ENCODE assay signal across 12 cellular contexts in genomic region chr6:100347901-100348550, GRCh38.
DNase-seq lines count a peak whose midpoint lies in the region; ATAC-seq, FAIRE-seq and TF ChIP-seq lines count a peak whose summit lies in the region.
"Had no signal": no experiment of that assay in that cellular context is flagged by ENCODE, and none has a peak within 500 bp of the region (broad histone marks: within the 10 kb centered on the region; RNA-seq: fewer than 3 reads in every experiment).

No MANE protein-coding gene starts in this region.

- peak; percentile 72 for FAIRE-seq in astrocyte (lab: Jason Lieb, UNC)

- DNase-seq in astrocyte (ENCODE audit: low read depth) (peak; percentile 84), renal cortical epithelial cell (ENCODE audit: low read depth) (peak; percentile 87), NK-92 (lab: John Stamatoyannopoulos, UW; ENCODE audit: unreplicated experiment) (no peak), GM23338 (ENCODE audit: low spot score) (no peak)
- no peak for DNase-seq in stimulated activated CD4-positive, alpha-beta T cell treated with anti-CD3 and anti-CD28 coated beads, Interleukin-4, amount 100 ng/mL, for 4 hours
- DNase-seq: activated naive CD8-positive, alpha-beta T cell treated with anti-CD3 and anti-CD28 coated beads, Interleukin-2, amount 10 ng/mL, durations not matched to agents 7 days and 5 days; esophagus squamous epithelium; mesendoderm had no signal

- no peaks in the 10 kb centered on the region for H3K9me3 ChIP-seq in astrocyte (ENCODE audit: insufficient read depth, low read depth, low read length)
- H3K9me3 ChIP-seq: esophagus squamous epithelium had no signal

- peaks cover 44% of the 10 kb centered on the region for H3K4me1 Mint-ChIP-seq in astrocyte (ENCODE audit: low read depth, unreplicated experiment)
- peaks cover 40% of the 10 kb centered on the region for H3K4me1 Mint-ChIP-seq in GM23338
- H3K4me1 Mint-ChIP-seq: activated naive CD8-positive, alpha-beta T cell treated with anti-CD3 and anti-CD28 coated beads, Interleukin-2, amount 10 ng/mL, durations not matched to agents 7 days and 5 days; stimulated activated memory B cell treated with anti-CD40 and anti-IgM and Interleukin-4, amounts not matched to agents 10 μg/mL and 1 μg/mL and 100 μg/mL, for 72 hours had no signal

- no peaks in the 10 kb centered on the region for H3K9me2 ChIP-seq in GM23338 (ENCODE audit: insufficient read depth)

- H3K27ac ChIP-seq in astrocyte (ENCODE audit: low read depth, low read length) (peak overlapping the region; percentile 62), GM23338 (ENCODE audit: low read depth) (no peak overlapping the region)
- H3K27ac ChIP-seq: esophagus squamous epithelium had no signal

- H3K4me3 ChIP-seq in astrocyte (ENCODE audit: insufficient read depth, low read depth, low read length) (no peak overlapping the region), GM23338 (no peak overlapping the region)
- H3K4me3 ChIP-seq: esophagus squamous epithelium had no signal

- H3K36me3 Mint-ChIP-seq in astrocyte (ENCODE audit: low read depth, unreplicated experiment) = no peaks in the 10 kb centered on the region
- H3K36me3 Mint-ChIP-seq in GM23338 (ENCODE audit: low read depth) = no peaks in the 10 kb centered on the region
- H3K36me3 Mint-ChIP-seq: activated naive CD8-positive, alpha-beta T cell treated with anti-CD3 and anti-CD28 coated beads, Interleukin-2, amount 10 ng/mL, durations not matched to agents 7 days and 5 days; stimulated activated memory B cell treated with anti-CD40 and anti-IgM and Interleukin-4, amounts not matched to agents 10 μg/mL and 1 μg/mL and 100 μg/mL, for 72 hours had no signal

- H3K27me3 ChIP-seq in astrocyte (ENCODE audit: insufficient read depth, low read length) = no peaks in the 10 kb centered on the region
- H3K27me3 ChIP-seq in GM23338 (ENCODE audit: insufficient read depth) = no peaks in the 10 kb centered on the region
- H3K27me3 ChIP-seq: esophagus squamous epithelium had no signal

- TF ChIP-seq CTCF in astrocyte (IDR thresholded peaks at IDR 0.05; ENCODE audit: insufficient read depth, low read depth, low read length) = no peak
- no peak for TF ChIP-seq CTCF in GM23338 (conservative IDR thresholded peaks at IDR 0.05; ENCODE audit: low read depth in 2 of 2)

- H4K20me1 ChIP-seq in astrocyte (ENCODE audit: insufficient read depth, low read length) (no peaks in the 10 kb centered on the region), GM23338 (replicated peaks; ENCODE audit: insufficient read depth) (no peaks in the 10 kb centered on the region)

- no peaks in the 10 kb centered on the region for H3K79me2 ChIP-seq in astrocyte (ENCODE audit: insufficient read depth, low read length)
- no peaks in the 10 kb centered on the region for H3K79me2 ChIP-seq in GM23338 (replicated peaks; ENCODE audit: insufficient read depth)

- peak overlapping the region; percentile 58 for H3K4me3 Mint-ChIP-seq in astrocyte (ENCODE audit: unreplicated experiment)
- H3K4me3 Mint-ChIP-seq in GM23338 = no peak overlapping the region
- H3K4me3 Mint-ChIP-seq: activated naive CD8-positive, alpha-beta T cell treated with anti-CD3 and anti-CD28 coated beads, Interleukin-2, amount 10 ng/mL, durations not matched to agents 7 days and 5 days; stimulated activated memory B cell treated with anti-CD40 and anti-IgM and Interleukin-4, amounts not matched to agents 10 μg/mL and 1 μg/mL and 100 μg/mL, for 72 hours had no signal

- H3K9ac ChIP-seq in astrocyte (ENCODE audit: low read length) = peak overlapping the region; percentile 44

- no peaks in the 10 kb centered on the region for H3K9me3 Mint-ChIP-seq in astrocyte (ENCODE audit: unreplicated experiment)
- no peaks in the 10 kb centered on the region for H3K9me3 Mint-ChIP-seq in GM23338
- H3K9me3 Mint-ChIP-seq: activated naive CD8-positive, alpha-beta T cell treated with anti-CD3 and anti-CD28 coated beads, Interleukin-2, amount 10 ng/mL, durations not matched to agents 7 days and 5 days; stimulated activated memory B cell treated with anti-CD40 and anti-IgM and Interleukin-4, amounts not matched to agents 10 μg/mL and 1 μg/mL and 100 μg/mL, for 72 hours had no signal

- no peaks in the 10 kb centered on the region for H3K36me3 ChIP-seq in astrocyte (ENCODE audit: insufficient read depth, low read length)
- H3K36me3 ChIP-seq in GM23338 (ENCODE audit: insufficient read depth) = no peaks in the 10 kb centered on the region
- H3K36me3 ChIP-seq: esophagus squamous epithelium had no signal

- peaks cover 52% of the 10 kb centered on the region for H3K4me1 ChIP-seq in astrocyte (ENCODE audit: insufficient read depth, low read length)
- H3K4me1 ChIP-seq in GM23338 (ENCODE audit: insufficient read depth) = peaks cover 33% of the 10 kb centered on the region
- H3K4me1 ChIP-seq: esophagus squamous epithelium had no signal

- H2AFZ ChIP-seq in astrocyte (ENCODE audit: low read depth, low read length) = no peak overlapping the region
- H2AFZ ChIP-seq in GM23338 = no peak overlapping the region

- H3K27me3 Mint-ChIP-seq in astrocyte (ENCODE audit: low read depth, unreplicated experiment) (no peaks in the 10 kb centered on the region), GM23338 (ENCODE audit: insufficient read depth, low read depth, poor library complexity) (peaks cover 2% of the 10 kb centered on the region)
- H3K27me3 Mint-ChIP-seq: activated naive CD8-positive, alpha-beta T cell treated with anti-CD3 and anti-CD28 coated beads, Interleukin-2, amount 10 ng/mL, durations not matched to agents 7 days and 5 days; stimulated activated memory B cell treated with anti-CD40 and anti-IgM and Interleukin-4, amounts not matched to agents 10 μg/mL and 1 μg/mL and 100 μg/mL, for 72 hours had no signal

- H3K27ac Mint-ChIP-seq in astrocyte (ENCODE audit: unreplicated experiment) (peak overlapping the region; percentile 95), GM23338 (no peak overlapping the region)
- H3K27ac Mint-ChIP-seq: activated naive CD8-positive, alpha-beta T cell treated with anti-CD3 and anti-CD28 coated beads, Interleukin-2, amount 10 ng/mL, durations not matched to agents 7 days and 5 days; stimulated activated memory B cell treated with anti-CD40 and anti-IgM and Interleukin-4, amounts not matched to agents 10 μg/mL and 1 μg/mL and 100 μg/mL, for 72 hours had no signal

- ATAC-seq in GM19035 (IDR thresholded peaks at IDR 0.05; ENCODE audit: unreplicated experiment) = peak; percentile 77
- peak; percentile 68 for ATAC-seq in HG03469 (IDR thresholded peaks at IDR 0.05; ENCODE audit: unreplicated experiment)
- no peak for ATAC-seq in HG02623 (IDR thresholded peaks at IDR 0.05; ENCODE audit: unreplicated experiment)
- ATAC-seq in GM23338 = no peak
- ATAC-seq: stimulated activated memory B cell treated with anti-CD40 and anti-IgM and Interleukin-4, amounts not matched to agents 10 μg/mL and 1 μg/mL and 100 μg/mL, for 72 hours had no signal

- H3F3A ChIP-seq in GM23338 (replicated peaks; ENCODE audit: low read depth) = no peaks in the 10 kb centered on the region

- H3K4me2 ChIP-seq in astrocyte (ENCODE audit: low read length) = peak overlapping the region; percentile 75
- H3K4me2 ChIP-seq in GM23338 = no peak overlapping the region

TF ChIP-seq in GM23338, 12 proteins besides CTCF, POLR2A, EP300 and RAD21 (continues in another document):
- TF ChIP-seq REST (IDR thresholded peaks at IDR 0.05; ENCODE audit: unreplicated experiment) (no peak), NANOG (IDR thresholded peaks at IDR 0.05; ENCODE audit: borderline replicate concordance) (no peak), ZNF114 (CRISPR knock-in tag; IDR thresholded peaks at IDR 0.05) (no peak), CREB1 (CRISPR knock-in tag; IDR thresholded peaks at IDR 0.05; ENCODE audit: low read depth) (no peak)

Comparison
In these comparisons a context has a peak if more than half of its experiments do, and no peak if none do; other contexts are left out.
1. ATAC-seq: peak in GM19035 (single experiment) and HG03469 (single experiment); none in HG02623 (single experiment) and GM23338 (single experiment).
2. DNase-seq: peak in astrocyte (single experiment) and renal cortical epithelial cell (single experiment); none in stimulated activated CD4-positive, alpha-beta T cell treated with anti-CD3 and anti-CD28 coated beads, Interleukin-4, amount 100 ng/mL, for 4 hours (0 of 2), NK-92 (single experiment) and GM23338 (single experiment).